Comparison of ENCODE assay signal across 1 cellular context in genomic region chr22:45710469-45710868, GRCh38.
TF ChIP-seq lines count a peak whose summit lies in the region.

No MANE protein-coding gene starts in this region.

TF ChIP-seq in liver, 16 proteins besides CTCF, POLR2A, EP300 and RAD21 (continued from another document):
- TF ChIP-seq REST (IDR thresholded peaks at IDR 0.05) (no peak), EGR1 (IDR thresholded peaks at IDR 0.05; ENCODE audit: low read depth in 2 of 2) (no peak), FOXA1 (IDR thresholded peaks at IDR 0.05) (no peak), HNF4A (conservative IDR thresholded peaks at IDR 0.05) (no peak), HNF4G (IDR thresholded peaks at IDR 0.05) (no peak), JUND (IDR thresholded peaks at IDR 0.05) (no peak), NR2F2 (IDR thresholded peaks at IDR 0.05) (no peak), SP1 (IDR thresholded peaks at IDR 0.05) (no peak), FOXA2 (IDR thresholded peaks at IDR 0.05) (no peak), RXRA (IDR thresholded peaks at IDR 0.05) (no peak)
